Comparison of ENCODE assay signal across 8 cellular contexts in genomic region chr12:67555075-67555717, GRCh38.
DNase-seq lines count a peak whose midpoint lies in the region; ATAC-seq and TF ChIP-seq lines count a peak whose summit lies in the region.
"Not testable (repeated sequence)": the region's sequence is repeated elsewhere in the genome, so short reads cannot be mapped to it uniquely, and the experiment has no call there.

No MANE protein-coding gene starts in this region.

- CTCF ChIA-PET in activated naive CD4-positive, alpha-beta T cell treated with anti-CD3 and anti-CD28 coated beads, Interleukin-2, amount 10 ng/mL, durations not matched to agents 7 days and 5 days (lab: Charles Lee): not testable (repeated sequence)

- not testable (repeated sequence) for H3K4me1 ChIP-seq in right cardiac atrium (ENCODE audit: control insufficient read depth, insufficient read depth, low read length)

- H3K27me3 Mint-ChIP-seq in activated CD4-positive, alpha-beta T cell treated with anti-CD3 and anti-CD28 coated beads, Interleukin-2, amount 10 ng/mL, durations not matched to agents 24 days and 14 days; natural killer cell (ENCODE audit: low read depth in 2 of 2): not testable (repeated sequence)
- H3K27me3 Mint-ChIP-seq in activated naive CD4-positive, alpha-beta T cell treated with anti-CD3 and anti-CD28 coated beads, Interleukin-2, amount 10 ng/mL, durations not matched to agents 7 days and 5 days: peaks cover 14% of the 10 kb centered on the region

- H3K36me3 Mint-ChIP-seq in activated CD4-positive, alpha-beta T cell treated with anti-CD3 and anti-CD28 coated beads, Interleukin-2, amount 10 ng/mL, durations not matched to agents 24 days and 14 days (ENCODE audit: low read depth); natural killer cell: not testable (repeated sequence)
- peaks cover 25% of the 10 kb centered on the region for H3K36me3 Mint-ChIP-seq in activated naive CD4-positive, alpha-beta T cell treated with anti-CD3 and anti-CD28 coated beads, Interleukin-2, amount 10 ng/mL, durations not matched to agents 7 days and 5 days

- not testable (repeated sequence) for H3K27ac ChIP-seq in right cardiac atrium (ENCODE audit: low read length)

- peak overlapping the region; percentile 46 for H3K27ac Mint-ChIP-seq in activated CD4-positive, alpha-beta T cell treated with anti-CD3 and anti-CD28 coated beads, Interleukin-2, amount 10 ng/mL, durations not matched to agents 24 days and 14 days
- peak overlapping the region; percentile 83 for H3K27ac Mint-ChIP-seq in activated naive CD4-positive, alpha-beta T cell treated with anti-CD3 and anti-CD28 coated beads, Interleukin-2, amount 10 ng/mL, durations not matched to agents 7 days and 5 days
- H3K27ac Mint-ChIP-seq in natural killer cell: not testable (repeated sequence)

- WGBS in right cardiac atrium: 60% methylated on average over 8 of the region's 8 CpGs

- H3K4me1 Mint-ChIP-seq in activated CD4-positive, alpha-beta T cell treated with anti-CD3 and anti-CD28 coated beads, Interleukin-2, amount 10 ng/mL, durations not matched to agents 24 days and 14 days; activated naive CD4-positive, alpha-beta T cell treated with anti-CD3 and anti-CD28 coated beads, Interleukin-2, amount 10 ng/mL, durations not matched to agents 7 days and 5 days: not testable (repeated sequence)
- H3K4me1 Mint-ChIP-seq in natural killer cell: peaks cover 0 to 16% of the 10 kb centered on the region in 2 donors

- not testable (repeated sequence) for H3K4me3 ChIP-seq in right cardiac atrium (ENCODE audit: low read length)

- not testable (repeated sequence) for TF ChIP-seq CTCF in natural killer cell (IDR thresholded peaks at IDR 0.05)

- intact Hi-C loops in activated CD4-positive, alpha-beta T cell treated with anti-CD3 and anti-CD28 coated beads, Interleukin-2, amount 10 ng/mL, durations not matched to agents 24 days and 14 days (cut with micrococcal nuclease); right cardiac atrium (cut with DNase I); natural killer cell (cut with micrococcal nuclease): not testable (repeated sequence)

- not testable (repeated sequence) for H3K27me3 ChIP-seq in right cardiac atrium (ENCODE audit: control insufficient read depth, insufficient read depth)

- H3K9me3 Mint-ChIP-seq in activated CD4-positive, alpha-beta T cell treated with anti-CD3 and anti-CD28 coated beads, Interleukin-2, amount 10 ng/mL, durations not matched to agents 24 days and 14 days: peaks cover 12% of the 10 kb centered on the region
- peaks cover 22% of the 10 kb centered on the region for H3K9me3 Mint-ChIP-seq in activated naive CD4-positive, alpha-beta T cell treated with anti-CD3 and anti-CD28 coated beads, Interleukin-2, amount 10 ng/mL, durations not matched to agents 7 days and 5 days
- H3K9me3 Mint-ChIP-seq in natural killer cell: not testable (repeated sequence)

- H3K4me3 Mint-ChIP-seq in activated CD4-positive, alpha-beta T cell treated with anti-CD3 and anti-CD28 coated beads, Interleukin-2, amount 10 ng/mL, durations not matched to agents 24 days and 14 days: peak overlapping the region; percentile 19
- H3K4me3 Mint-ChIP-seq in activated naive CD4-positive, alpha-beta T cell treated with anti-CD3 and anti-CD28 coated beads, Interleukin-2, amount 10 ng/mL, durations not matched to agents 7 days and 5 days: not testable (repeated sequence)
- peak overlapping the region; percentile 39 for H3K4me3 Mint-ChIP-seq in natural killer cell

- H3K9me3 ChIP-seq in right cardiac atrium (ENCODE audit: control insufficient read depth, low read length): not testable (repeated sequence)

- ATAC-seq in right cardiac atrium: peak in 1 of 2 donors; percentile 31
- ATAC-seq in natural killer cell: peak; percentile 76 to 97 (median 94)

- DNase-seq in DMS53 treated with DMSO at 0.1 percent for 48 hours (lab: John Stamatoyannopoulos, UW; ENCODE audit: unreplicated experiment) (peak; percentile 74), NCI-H1417 (lab: John Stamatoyannopoulos, UW) (peak in 2 of 3 experiments; percentile 13 to 22), RPMI8226 (peak; percentile 91), right cardiac atrium (peak in 2 of 3 donors; percentile 55 to 65), natural killer cell (peak; percentile 34)
- peak; percentile 79 for DNase-seq in activated CD4-positive, alpha-beta T cell treated with anti-CD3 and anti-CD28 coated beads, Interleukin-2, amount 10 ng/mL, durations not matched to agents 24 days and 14 days
- DNase-seq in activated naive CD4-positive, alpha-beta T cell treated with anti-CD3 and anti-CD28 coated beads, Interleukin-2, amount 10 ng/mL, durations not matched to agents 7 days and 5 days: peak; percentile 69
- DNase-seq in stimulated activated naive CD4-positive, alpha-beta T cell (lab: John Stamatoyannopoulos, UW): peak in 4 of 6 experiments; percentile 8 to 41 (median 21)

Comparison
In these comparisons a context has a peak if more than half of its experiments do, and no peak if none do; other contexts are left out.
1. DNase-seq: peak in every context shown above with its lines; median percentile 91 in RPMI8226; 79 in activated CD4-positive, alpha-beta T cell treated with anti-CD3 and anti-CD28 coated beads, Interleukin-2, amount 10 ng/mL, durations not matched to agents 24 days and 14 days; 74 in DMS53 treated with DMSO at 0.1 percent for 48 hours; 69 in activated naive CD4-positive, alpha-beta T cell treated with anti-CD3 and anti-CD28 coated beads, Interleukin-2, amount 10 ng/mL, durations not matched to agents 7 days and 5 days; 60 in right cardiac atrium; 34 in natural killer cell; 21 in stimulated activated naive CD4-positive, alpha-beta T cell; 18 in NCI-H1417.